18 cellular contexts compared by ENCODE assay signal in the genomic region with DNA sequence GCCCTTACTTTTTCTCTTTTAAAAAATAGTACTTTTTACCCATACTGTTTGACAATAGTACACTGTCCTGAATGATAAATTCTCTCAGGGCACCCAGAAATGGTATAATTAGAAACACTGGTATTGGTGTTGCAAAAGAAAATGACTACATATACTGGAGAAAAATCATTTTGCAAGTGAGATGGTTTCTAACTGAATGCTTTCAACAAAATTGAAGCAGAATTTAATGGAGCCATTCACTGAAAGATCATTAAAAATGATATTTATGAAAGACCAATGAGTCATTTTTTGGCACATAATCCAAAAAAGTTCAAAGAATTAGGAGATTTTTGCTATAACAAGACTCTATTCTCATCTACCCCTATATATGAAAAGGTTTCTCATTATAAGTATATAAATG.
DNase-seq lines count a peak whose midpoint lies in the region; ATAC-seq, FAIRE-seq and TF ChIP-seq lines count a peak whose summit lies in the region.
"Had no signal": no experiment of that assay in that cellular context is flagged by ENCODE, and none has a peak within 500 bp of the region (broad histone marks: within the 10 kb centered on the region; RNA-seq: fewer than 3 reads in every experiment).

No MANE protein-coding gene starts in this region.

- no peak overlapping the region for H2AK5ac ChIP-seq in mesenchymal stem cell (ENCODE audit: low read length, severe bottlenecking)

- H2BK12ac ChIP-seq in mesenchymal stem cell (ENCODE audit: low read length in 2 of 2): no peak overlapping the region

- H3K14ac ChIP-seq in mesenchymal stem cell (ENCODE audit: low read length in 2 of 2): no peak overlapping the region

- peaks cover 47% of the 10 kb centered on the region for H3K4me1 ChIP-seq in adipocyte (ENCODE audit: control insufficient read depth, insufficient read depth, low read length)
- no peaks in the 10 kb centered on the region for H3K4me1 ChIP-seq in mesenchymal stem cell (ENCODE audit: control insufficient read depth, insufficient read depth, low read depth, low read length)
- peaks cover 0 to 70% (median 20%) of the 10 kb centered on the region in 4 donors for H3K4me1 ChIP-seq in tibial artery
- H3K4me1 ChIP-seq: HAP-1 had no signal

- no peak overlapping the region for H3K18ac ChIP-seq in mesenchymal stem cell (ENCODE audit: low read depth in 1 of 2, low read length in 2 of 2)

- no peak for TF ChIP-seq CTCF in tibial artery (IDR thresholded peaks at IDR 0.05)
- TF ChIP-seq CTCF in D721Med (IDR thresholded peaks at IDR 0.05; ENCODE audit: insufficient read depth, missing control alignments): no peak

- H2BK5ac ChIP-seq in mesenchymal stem cell (ENCODE audit: low read depth, low read length, poor library complexity, severe bottlenecking): no peak overlapping the region

- H3K9ac ChIP-seq in adipocyte (ENCODE audit: low read length): no peak overlapping the region
- H3K9ac ChIP-seq in mesenchymal stem cell (ENCODE audit: low read length): peak overlapping the region; percentile 20

- TF ChIP-seq POLR2A in GM12891 (IDR thresholded peaks at IDR 0.05; ENCODE audit: low read depth, low read length): no peak

- H3K4ac ChIP-seq in mesenchymal stem cell (ENCODE audit: low read depth in 1 of 2, low read length in 2 of 2): no peak overlapping the region

- FAIRE-seq in D721Med (lab: Jason Lieb, UNC) (no peak), GM12891 (lab: Jason Lieb, UNC) (no peak)
- FAIRE-seq: A204.1, GM19239, H1 had no signal

- H2BK15ac ChIP-seq in mesenchymal stem cell (ENCODE audit: low read depth, poor library complexity, severe bottlenecking): no peak overlapping the region

- no peak overlapping the region for H4K8ac ChIP-seq in mesenchymal stem cell (ENCODE audit: low read length)

- H3K4me3 ChIP-seq in adipocyte (ENCODE audit: low read length) (peak overlapping the region; percentile 1), mesenchymal stem cell (ENCODE audit: insufficient read depth in 1 of 2, low read depth in 1 of 2, low read length in 2 of 2) (peak overlapping the region in 1 of 2 experiments; percentile 53), tibial artery (no peak overlapping the region)
- H3K4me3 ChIP-seq: HAP-1 had no signal

- H2BK120ac ChIP-seq in mesenchymal stem cell (ENCODE audit: low read depth, low read length): no peak overlapping the region

- H3K79me1 ChIP-seq in mesenchymal stem cell (replicated peaks; ENCODE audit: low read length, poor library complexity, severe bottlenecking): no peaks in the 10 kb centered on the region

- DNase-seq in COLO829 (ENCODE audit: low spot score) (peak; percentile 14), adipocyte (ENCODE audit: low read depth) (no peak), mesenchymal stem cell (no peak), tibial artery (no peak), D721Med (ENCODE audit: insufficient read length, low spot score) (no peak), GM12891 (ENCODE audit: insufficient read length, low spot score) (no peak)
- DNase-seq: BE2C; CD4-positive, alpha-beta memory T cell; COR-L47; DND-41; GDM1; IMR-90 had no signal

- H3K36me3 ChIP-seq in adipocyte (ENCODE audit: control insufficient read depth, insufficient read depth, low read length, severe bottlenecking): peaks cover 3% of the 10 kb centered on the region
- H3K36me3 ChIP-seq in mesenchymal stem cell (ENCODE audit: control insufficient read depth in 1 of 2, insufficient read depth in 2 of 2, low read depth in 1 of 2, low read length in 2 of 2): peaks cover 0 to 7% of the 10 kb centered on the region in 2 experiments
- H3K36me3 ChIP-seq in tibial artery: peaks cover 0 to 4% (median 0%) of the 10 kb centered on the region in 3 donors
- H3K36me3 ChIP-seq: BE2C, HAP-1 had no signal

- intact Hi-C loops in tibial artery (cut with DNase I; ENCODE audit: low total_unique reads): loop anchor here (5.0 kb wide), 1 partner anchor 67 kb away; the partner anchor contains the start of gene TMTC1

- H3K27ac ChIP-seq in mesenchymal stem cell (ENCODE audit: low read length, poor library complexity, severe bottlenecking) (no peak overlapping the region), tibial artery (peak overlapping the region; percentile 62 to 64)
- H3K27ac ChIP-seq: C4-2B had no signal

- no peak for ATAC-seq in SK-N-SH treated with all-trans-retinoic acid at 6 μM for 48 hours

- H3K9me3 ChIP-seq in adipocyte (ENCODE audit: control insufficient read depth, low read length) (no peaks in the 10 kb centered on the region), mesenchymal stem cell (ENCODE audit: control insufficient read depth, low read length) (no peaks in the 10 kb centered on the region), tibial artery (no peaks in the 10 kb centered on the region)
- H3K9me3 ChIP-seq: BE2C, HAP-1 had no signal

- no peaks in the 10 kb centered on the region for H3K27me3 ChIP-seq in adipocyte (replicated peaks; ENCODE audit: control insufficient read depth, insufficient read depth, low read length)
- no peaks in the 10 kb centered on the region for H3K27me3 ChIP-seq in mesenchymal stem cell (ENCODE audit: control insufficient read depth in 1 of 2, insufficient read depth in 1 of 2, low read length in 2 of 2)
- no peaks in the 10 kb centered on the region for H3K27me3 ChIP-seq in tibial artery
- H3K27me3 ChIP-seq: BE2C had no signal

- no peak overlapping the region for H4K91ac ChIP-seq in mesenchymal stem cell (ENCODE audit: low read length)

- no peak overlapping the region for H2AFZ ChIP-seq in mesenchymal stem cell (ENCODE audit: low read depth, low read length)

- H3K4me2 ChIP-seq in mesenchymal stem cell (ENCODE audit: low read length, poor library complexity, severe bottlenecking): no peak overlapping the region

- H3K23ac ChIP-seq in mesenchymal stem cell (ENCODE audit: low read length in 2 of 2): no peak overlapping the region

TF ChIP-seq in SK-N-SH treated with all-trans-retinoic acid at 6 μM for 48 hours, 23 proteins besides CTCF, POLR2A, EP300 and RAD21 (continues in another document):
- TF ChIP-seq ARNTL (CRISPR knock-in tag; IDR thresholded peaks at IDR 0.05; ENCODE audit: borderline replicate concordance, low read depth) (no peak), POU6F1 (CRISPR knock-in tag; IDR thresholded peaks at IDR 0.05; ENCODE audit: borderline replicate concordance, low read depth) (no peak), OSR1 (CRISPR knock-in tag; IDR thresholded peaks at IDR 0.05) (no peak)

TF ChIP-seq in GM12891, 5 proteins besides CTCF, POLR2A, EP300 and RAD21:
- TF ChIP-seq TAF1 (IDR thresholded peaks at IDR 0.05; ENCODE audit: low read depth, low read length): no peak
- TF ChIP-seq POLR2AphosphoS5 (IDR thresholded peaks at IDR 0.05; ENCODE audit: low read depth, low read length): no peak
- no peak for TF ChIP-seq SPI1 (IDR thresholded peaks at IDR 0.05; ENCODE audit: low read depth, low read length)
- no peak for TF ChIP-seq PAX5 (IDR thresholded peaks at IDR 0.05; ENCODE audit: insufficient read depth, low read length, severe bottlenecking)
- TF ChIP-seq POU2F2 (IDR thresholded peaks at IDR 0.05; ENCODE audit: low read depth, low read length): no peak
TF ChIP-seq in GM12891: peak in this region for 0.
